ENCODE assay signal across 7 cellular contexts in the genomic region with DNA sequence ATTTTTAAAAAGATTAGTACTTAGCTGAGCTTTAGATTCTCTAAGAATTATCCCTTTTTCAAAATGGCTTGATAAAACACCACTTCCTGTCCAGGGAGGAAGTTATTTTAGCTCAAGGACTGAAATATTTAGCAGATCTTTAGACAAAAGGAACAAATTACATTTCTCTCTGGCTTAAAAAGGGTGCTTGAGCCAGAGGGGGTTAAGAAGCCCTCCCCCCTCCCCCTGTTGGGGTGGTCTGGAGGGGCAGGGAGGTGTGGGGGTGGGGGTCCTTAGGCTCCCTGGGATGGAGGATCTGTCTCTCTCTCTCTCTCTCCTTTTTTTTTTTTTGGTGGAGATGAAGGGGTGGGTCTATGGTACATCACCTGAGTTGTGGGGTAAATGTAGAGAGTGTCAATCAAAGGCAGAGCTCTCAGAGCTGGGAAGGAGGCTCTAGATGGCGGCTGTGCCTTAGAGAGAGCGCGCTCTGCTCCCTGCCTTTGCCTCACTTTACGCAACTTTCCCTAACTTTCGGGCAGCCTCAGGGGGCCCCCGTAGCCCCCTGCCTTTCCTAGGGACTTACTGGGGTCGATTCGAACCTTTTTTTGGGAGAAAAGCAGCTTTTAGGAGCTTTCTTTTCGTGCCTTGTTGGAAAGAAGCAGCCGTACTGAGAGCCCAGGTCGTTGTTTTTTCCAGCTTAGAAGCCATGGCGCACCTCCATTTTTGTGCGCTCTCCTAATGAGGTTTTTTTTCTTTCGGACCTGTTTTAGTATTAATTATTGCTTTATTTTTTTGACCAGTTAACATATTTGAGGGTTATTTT. TPM values are rescaled to one million over a fixed set of nuclear protein-coding genes. Genes with fewer than 3 reads are reported as not detected.
A peak's percentile ranks its signal among the peaks of the same experiment; 100 is the strongest.
DNase-seq lines count a peak whose midpoint lies in the region; ATAC-seq and TF ChIP-seq lines count a peak whose summit lies in the region.

A gene (plus strand): TSS at position 415 of the 802 bp plus-strand sequence. CDS start 914 bp downstream, outside the sequence.

- H3K4me3 ChIP-seq in prostate gland, result peak within 1 kb of the TSS; percentile 55 to 63

- peaks cover under 1% of the 10 kb centered on the region for H3K4me1 ChIP-seq in prostate gland (replicated peaks)

- no peak for TF ChIP-seq CTCF in prostate gland (IDR thresholded peaks at IDR 0.05)

- no peaks in the 10 kb centered on the region for H3K27me3 ChIP-seq in prostate gland (replicated peaks; ENCODE audit: insufficient read depth)

- no peaks in the 10 kb centered on the region for H3K36me3 ChIP-seq in prostate gland

- intact Hi-C loops in left ventricle myocardium superior (cut with micrococcal nuclease) (no loop called here), prostate gland (cut with DNase I) (loop anchor here (2.0 to 5.0 kb wide), 2 partner anchors 17 to 93 kb away; no protein-coding TSS in a partner anchor)

- under 1% methylated on average over 14 of the region's 14 CpGs for WGBS in prostate gland

- peak within 1 kb of the TSS; percentile 98 for H3K27ac ChIP-seq in prostate gland

- peak; percentile 77 for ATAC-seq in GM18502 (IDR thresholded peaks at IDR 0.05; ENCODE audit: poor library complexity, unreplicated experiment)
- peak; percentile 71 for ATAC-seq in HG02870 (IDR thresholded peaks at IDR 0.05; ENCODE audit: unreplicated experiment)
- peak; percentile 51 for ATAC-seq in left ventricle myocardium superior

- peak; percentile 90 for DNase-seq in NCI-H1436 treated with DMSO at 0.1 percent for 48 hours (lab: John Stamatoyannopoulos, UW)
- peak; percentile 75 for DNase-seq in T follicular helper cell (ENCODE audit: low read depth)
- peak; percentile 40 for DNase-seq in amniotic stem cell (lab: John Stamatoyannopoulos, UW)
- DNase-seq in left ventricle myocardium superior, result peak; percentile 58
- peak; percentile 84 for DNase-seq in prostate gland (ENCODE audit: low spot score)

- H3K9me3 ChIP-seq in prostate gland, result no peaks in the 10 kb centered on the region

- TF ChIP-seq POLR2A in prostate gland (IDR thresholded peaks at IDR 0.05), result peak; percentile 91

RNA-seq across cellular contexts. Expression of the gene that starts here (rescaled TPM):
- total RNA-seq in left ventricle myocardium superior, result 57.2 TPM
- total RNA-seq in prostate gland, result 100 to 1,000 TPM in 1 of 2 donors, 10 to 100 TPM in 1; 76.3 to 137 TPM

Comparison
In these comparisons a context has a peak if more than half of its experiments do, and no peak if none do; other contexts are left out.
1. Peak in every context shown above with its lines: DNase-seq, ATAC-seq, H3K4me3 ChIP-seq and H3K27ac ChIP-seq.
2. DNase-seq: peak in every context shown above with its lines; median percentile 90 in NCI-H1436 treated with DMSO at 0.1 percent for 48 hours; 84 in prostate gland; 75 in T follicular helper cell; 58 in left ventricle myocardium superior; 40 in amniotic stem cell.